Comparison of ENCODE assay signal across 2 cellular contexts in the genomic region with DNA sequence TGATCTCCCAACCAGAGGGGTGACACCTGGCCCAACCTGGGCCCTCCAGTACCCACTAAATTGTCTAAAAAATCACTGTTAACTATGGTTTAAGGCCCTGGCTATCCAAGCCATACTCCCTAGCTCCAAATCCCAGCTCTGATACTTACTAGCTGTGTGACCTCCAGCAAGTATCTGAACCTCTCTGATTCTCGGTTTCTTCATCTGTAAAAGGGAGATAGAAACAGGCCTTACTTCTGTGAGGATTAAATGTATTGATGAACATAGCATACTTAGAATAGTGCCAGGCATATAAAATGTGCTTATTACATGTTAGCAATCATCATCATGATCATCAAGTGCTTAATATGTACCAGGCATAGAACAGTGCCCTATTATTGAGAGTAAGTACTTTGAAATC.
A peak's percentile ranks its signal among the peaks of the same experiment; 100 is the strongest.
TF ChIP-seq lines count a peak whose summit lies in the region.

No MANE protein-coding gene starts in this region.

TF ChIP-seq in HepG2, 621 proteins besides CTCF, POLR2A, EP300 and RAD21:
- peak; percentile 28; the same call in 1 of the 2 replicates for TF ChIP-seq ZNF768 (CRISPR knock-in tag; IDR thresholded peaks at IDR 0.05)
- no peak for TF ChIP-seq MED1 (CRISPR knock-in tag; IDR thresholded peaks at IDR 0.05)
TF ChIP-seq in HepG2: peak in this region for 1.

TF ChIP-seq in HEK293, 187 proteins besides CTCF, POLR2A, EP300 and RAD21:
- TF ChIP-seq ZFP37 (tag by site-specific recombination; IDR thresholded peaks at IDR 0.05): no peak
- TF ChIP-seq, protein P1, sequence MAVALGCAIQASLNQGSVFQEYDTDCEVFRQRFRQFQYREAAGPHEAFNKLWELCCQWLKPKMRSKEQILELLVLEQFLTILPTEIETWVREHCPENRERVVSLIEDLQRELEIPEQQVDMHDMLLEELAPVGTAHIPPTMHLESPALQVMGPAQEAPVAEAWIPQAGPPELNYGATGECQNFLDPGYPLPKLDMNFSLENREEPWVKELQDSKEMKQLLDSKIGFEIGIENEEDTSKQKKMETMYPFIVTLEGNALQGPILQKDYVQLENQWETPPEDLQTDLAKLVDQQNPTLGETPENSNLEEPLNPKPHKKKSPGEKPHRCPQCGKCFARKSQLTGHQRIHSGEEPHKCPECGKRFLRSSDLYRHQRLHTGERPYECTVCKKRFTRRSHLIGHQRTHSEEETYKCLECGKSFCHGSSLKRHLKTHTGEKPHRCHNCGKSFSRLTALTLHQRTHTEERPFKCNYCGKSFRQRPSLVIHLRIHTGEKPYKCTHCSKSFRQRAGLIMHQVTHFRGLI (tag by site-specific recombination; IDR thresholded peaks at IDR 0.05): no peak
- TF ChIP-seq, protein P2, sequence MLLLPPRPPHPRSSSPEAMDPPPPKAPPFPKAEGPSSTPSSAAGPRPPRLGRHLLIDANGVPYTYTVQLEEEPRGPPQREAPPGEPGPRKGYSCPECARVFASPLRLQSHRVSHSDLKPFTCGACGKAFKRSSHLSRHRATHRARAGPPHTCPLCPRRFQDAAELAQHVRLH (tag by site-specific recombination; IDR thresholded peaks at IDR 0.05): 0 out of 2 replicates have a peak, but pooled peaks have one; percentile 21
- TF ChIP-seq ZNF529 (tag by site-specific recombination; IDR thresholded peaks at IDR 0.05; ENCODE audit: insufficient replicate concordance): no peak
- TF ChIP-seq ZBTB20 (tag by site-specific recombination; IDR thresholded peaks at IDR 0.05): no peak
- TF ChIP-seq, protein P3, sequence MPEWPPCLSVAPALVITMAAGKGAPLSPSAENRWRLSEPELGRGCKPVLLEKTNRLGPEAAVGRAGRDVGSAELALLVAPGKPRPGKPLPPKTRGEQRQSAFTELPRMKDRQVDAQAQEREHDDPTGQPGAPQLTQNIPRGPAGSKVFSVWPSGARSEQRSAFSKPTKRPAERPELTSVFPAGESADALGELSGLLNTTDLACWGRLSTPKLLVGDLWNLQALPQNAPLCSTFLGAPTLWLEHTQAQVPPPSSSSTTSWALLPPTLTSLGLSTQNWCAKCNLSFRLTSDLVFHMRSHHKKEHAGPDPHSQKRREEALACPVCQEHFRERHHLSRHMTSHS (tag by site-specific recombination; IDR thresholded peaks at IDR 0.05): no peak
- TF ChIP-seq, protein P4, sequence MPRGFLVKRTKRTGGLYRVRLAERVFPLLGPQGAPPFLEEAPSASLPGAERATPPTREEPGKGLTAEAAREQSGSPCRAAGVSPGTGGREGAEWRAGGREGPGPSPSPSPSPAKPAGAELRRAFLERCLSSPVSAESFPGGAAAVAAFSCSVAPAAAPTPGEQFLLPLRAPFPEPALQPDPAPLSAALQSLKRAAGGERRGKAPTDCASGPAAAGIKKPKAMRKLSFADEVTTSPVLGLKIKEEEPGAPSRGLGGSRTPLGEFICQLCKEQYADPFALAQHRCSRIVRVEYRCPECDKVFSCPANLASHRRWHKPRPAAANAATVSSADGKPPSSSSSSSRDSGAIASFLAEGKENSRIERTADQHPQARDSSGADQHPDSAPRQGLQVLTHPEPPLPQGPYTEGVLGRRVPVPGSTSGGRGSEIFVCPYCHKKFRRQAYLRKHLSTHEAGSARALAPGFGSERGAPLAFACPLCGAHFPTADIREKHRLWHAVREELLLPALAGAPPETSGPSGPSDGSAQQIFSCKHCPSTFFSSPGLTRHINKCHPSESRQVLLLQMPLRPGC (tag by site-specific recombination; IDR thresholded peaks at IDR 0.05): no peak
- no peak for TF ChIP-seq ZNF341 (tag by site-specific recombination; IDR thresholded peaks at IDR 0.05; ENCODE audit: low read depth)
- TF ChIP-seq ZBTB48 (tag by site-specific recombination; IDR thresholded peaks at IDR 0.05): no peak
- no peak for TF ChIP-seq ZBTB1 (tag by site-specific recombination; IDR thresholded peaks at IDR 0.05)
- peak; percentile 99; the same call in 1 of the 2 replicates for TF ChIP-seq ZNF768 (tag by site-specific recombination; IDR thresholded peaks at IDR 0.05)
